In the genomic region with DNA sequence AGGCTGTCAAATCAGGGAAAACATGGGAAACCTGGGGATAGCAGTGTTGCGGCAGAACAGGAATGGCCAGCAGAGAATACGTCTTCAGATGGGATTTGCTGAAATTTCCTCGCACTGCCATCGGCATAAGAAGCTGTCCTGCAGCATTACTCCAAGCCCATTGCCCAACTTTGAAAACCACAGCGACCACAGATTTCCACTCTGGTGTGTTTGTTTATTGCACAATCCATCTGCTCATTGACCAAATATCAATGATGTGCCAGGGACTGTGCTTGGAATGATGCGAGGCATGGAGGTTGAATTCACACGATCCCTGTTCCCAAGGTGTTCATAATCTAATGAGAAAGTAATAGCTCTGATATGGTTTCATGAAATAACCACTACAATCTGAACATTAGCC, we compare ENCODE assay signal across 24 cellular contexts.
"Had no signal": no experiment of that assay in that cellular context is flagged by ENCODE, and none has a peak within 500 bp of the region (broad histone marks: within the 10 kb centered on the region; RNA-seq: fewer than 3 reads in every experiment).

No MANE protein-coding gene starts in this region.

- ATAC-seq: activated CD4-positive, CD25-positive, alpha-beta regulatory T cell treated with anti-CD3 and anti-CD28 coated beads, Interleukin-2, amount 50 U/mL, for 24 hours; activated CD8-positive, alpha-beta memory T cell treated with anti-CD3 and anti-CD28 coated beads, Interleukin-2, amount 10 ng/mL, durations not matched to agents 7 days and 5 days; gastroesophageal sphincter; naive thymus-derived CD8-positive, alpha-beta T cell had no signal

- H3K4me3 ChIP-seq: coronary artery, gastroesophageal sphincter, left ventricle myocardium inferior, neural progenitor cell, prostate gland, testis had no signal

- H3K36me3 ChIP-seq: gastroesophageal sphincter, left ventricle myocardium inferior, neural progenitor cell, prostate gland had no signal

- H3K27ac ChIP-seq: coronary artery, epithelial cell of prostate, gastroesophageal sphincter, left ventricle myocardium inferior, neural progenitor cell, prostate gland, testis, VCaP had no signal

- DNase-seq: activated CD4-positive, alpha-beta memory T cell treated with anti-CD3 and anti-CD28 coated beads, Interleukin-2, amount 10 ng/mL, durations not matched to agents 7 days and 5 days; activated CD4-positive, alpha-beta T cell treated with anti-CD3 and anti-CD28 coated beads, Interleukin-2, amount 10 ng/mL, durations not matched to agents 24 days and 14 days; activated CD8-positive, alpha-beta memory T cell treated with anti-CD3 and anti-CD28 coated beads, Interleukin-2, amount 10 ng/mL, durations not matched to agents 7 days and 5 days; activated effector memory CD4-positive, alpha-beta T cell treated with anti-CD3 and anti-CD28 coated beads, Interleukin-2, amount 50 U/mL, for 16 hours; activated naive CD4-positive, alpha-beta T cell treated with anti-CD3 and anti-CD28 coated beads, Interleukin-2, amount 10 ng/mL, durations not matched to agents 7 days and 5 days; activated T-cell treated with anti-CD3 and anti-CD28 coated beads for 4 hours; amygdala; cerebellar nuclear complex; endodermal cell; head of caudate nucleus; hypothalamus; left ventricle myocardium inferior; naive thymus-derived CD8-positive, alpha-beta T cell; stimulated activated CD4-positive, alpha-beta T cell treated with anti-CD3 and anti-CD28 coated beads, Interleukin-2, amount 100 ng/mL, for 48 hours; stimulated activated CD8-positive, alpha-beta memory T cell treated with anti-CD3 and anti-CD28 coated beads, Interleukin-4, amount 100 ng/mL, for 48 hours; stimulated activated naive CD4-positive, alpha-beta T cell; testis had no signal

- H3K9ac ChIP-seq: neural progenitor cell had no signal

- H3K27me3 ChIP-seq: neural progenitor cell, testis had no signal

- H3K4me1 ChIP-seq: gastroesophageal sphincter, left ventricle myocardium inferior, neural progenitor cell, prostate gland, testis had no signal

- H2AFZ ChIP-seq: neural progenitor cell had no signal

- H3K4me2 ChIP-seq: neural progenitor cell had no signal

- H3K9me3 ChIP-seq: gastroesophageal sphincter, left ventricle myocardium inferior, prostate gland, testis had no signal
